In genomic region chr10:4868357-4868657, GRCh38 we compare ENCODE assay signal across 2 cellular contexts.
TF ChIP-seq lines count a peak whose summit lies in the region.

No MANE protein-coding gene starts in this region.

TF ChIP-seq in WTC11, 78 proteins besides CTCF, POLR2A, EP300 and RAD21:
- no peak for TF ChIP-seq OVOL2 (CRISPR knock-in tag; IDR thresholded peaks at IDR 0.05; ENCODE audit: borderline replicate concordance)
- no peak for TF ChIP-seq PRRX2 (CRISPR knock-in tag; IDR thresholded peaks at IDR 0.05)
- no peak for TF ChIP-seq ZNF263 (CRISPR knock-in tag; IDR thresholded peaks at IDR 0.05; ENCODE audit: low read depth)
- no peak for TF ChIP-seq NFE2L1 (CRISPR knock-in tag; IDR thresholded peaks at IDR 0.05)
- no peak for TF ChIP-seq ZNF317 (CRISPR knock-in tag; IDR thresholded peaks at IDR 0.05; ENCODE audit: borderline replicate concordance, low read depth)
- TF ChIP-seq E2F1 (CRISPR knock-in tag; IDR thresholded peaks at IDR 0.05) = no peak
- TF ChIP-seq FOXP1 (CRISPR knock-in tag; IDR thresholded peaks at IDR 0.05; ENCODE audit: borderline replicate concordance) = no peak
- no peak for TF ChIP-seq PRDM15 (CRISPR knock-in tag; IDR thresholded peaks at IDR 0.05)
- TF ChIP-seq ZNF532 (CRISPR knock-in tag; IDR thresholded peaks at IDR 0.05; ENCODE audit: borderline replicate concordance) = no peak
- no peak for TF ChIP-seq CBFB (CRISPR knock-in tag; IDR thresholded peaks at IDR 0.05; ENCODE audit: low read depth)

TF ChIP-seq in endothelial cell of umbilical vein, 7 proteins besides CTCF, POLR2A, EP300 and RAD21:
- TF ChIP-seq FOS (IDR thresholded peaks at IDR 0.05; ENCODE audit: borderline replicate concordance, insufficient read depth, low read length) (no peak), MAX (IDR thresholded peaks at IDR 0.05; ENCODE audit: insufficient read depth, insufficient read length) (no peak), EZH2 (IDR thresholded peaks at IDR 0.05; ENCODE audit: borderline replicate concordance, low read depth, low read length, severe bottlenecking) (no peak), JUN (IDR thresholded peaks at IDR 0.05; ENCODE audit: borderline replicate concordance, insufficient read depth, insufficient read length, low read depth) (no peak), MYC (IDR thresholded peaks at IDR 0.05; ENCODE audit: low read depth, low read length) (no peak), GATA2 (IDR thresholded peaks at IDR 0.05; ENCODE audit: insufficient read depth, insufficient read length, low read depth, low read length) (no peak), POLR2AphosphoS5 (IDR thresholded peaks at IDR 0.05; ENCODE audit: insufficient read depth, low read depth, low read length) (no peak)
